Comparison of ENCODE assay signal across 13 cellular contexts in genomic region chr7:69967152-69967591, GRCh38.
A peak's percentile ranks its signal among the peaks of the same experiment; 100 is the strongest.
DNase-seq lines count a peak whose midpoint lies in the region; ATAC-seq and TF ChIP-seq lines count a peak whose summit lies in the region.
"Had no signal": no experiment of that assay in that cellular context is flagged by ENCODE, and none has a peak within 500 bp of the region (broad histone marks: within the 10 kb centered on the region; RNA-seq: fewer than 3 reads in every experiment).

No MANE protein-coding gene starts in this region.

- CTCF ChIA-PET in CD8-positive, alpha-beta T cell (lab: Charles Lee), result no interaction called here

- DNase-seq in MG63 (peak; percentile 13), left lung (peak in 1 of 2 donors; percentile 40), suprapubic skin (ENCODE audit: low spot score in 2 of 2) (no peak)
- no peak for DNase-seq in CD8-positive, alpha-beta T cell
- DNase-seq in stimulated activated CD4-positive, alpha-beta T cell treated with anti-CD3 and anti-CD28 coated beads, Interleukin-15, amount 100 ng/mL, for 24 hours, result no peak
- DNase-seq: CD4-positive, alpha-beta T cell; NCI-H2029; T-helper 17 cell had no signal

- no peaks in the 10 kb centered on the region for H3K9me3 Mint-ChIP-seq in CD8-positive, alpha-beta T cell
- H3K9me3 Mint-ChIP-seq: CD4-positive, alpha-beta T cell had no signal

- H3K4me1 ChIP-seq in endocrine pancreas (ENCODE audit: control insufficient read depth, insufficient read depth, low read length) (peaks cover 6% of the 10 kb centered on the region), left lung (peaks cover 9 to 11% of the 10 kb centered on the region in 2 donors), suprapubic skin (peaks cover 13% of the 10 kb centered on the region)
- H3K4me1 ChIP-seq in CD8-positive, alpha-beta T cell (ENCODE audit: insufficient read depth, low read length), result no peaks in the 10 kb centered on the region

- no peak overlapping the region for H3K4me3 Mint-ChIP-seq in CD8-positive, alpha-beta T cell
- H3K4me3 Mint-ChIP-seq: activated naive CD8-positive, alpha-beta T cell; CD4-positive, alpha-beta T cell; T-helper 17 cell had no signal

- peaks cover 10% of the 10 kb centered on the region for H3K4me1 Mint-ChIP-seq in CD8-positive, alpha-beta T cell (ENCODE audit: low read depth)
- H3K4me1 Mint-ChIP-seq: T-helper 17 cell had no signal

- WGBS in suprapubic skin, result 38% methylated on average over 3 of the region's 3 CpGs

- H3K27me3 ChIP-seq in MG63, result no peaks in the 10 kb centered on the region
- no peaks in the 10 kb centered on the region for H3K27me3 ChIP-seq in endocrine pancreas (ENCODE audit: control insufficient read depth, insufficient read depth, low read length)
- H3K27me3 ChIP-seq in left lung, result no peaks in the 10 kb centered on the region
- no peaks in the 10 kb centered on the region for H3K27me3 ChIP-seq in suprapubic skin
- no peaks in the 10 kb centered on the region for H3K27me3 ChIP-seq in CD8-positive, alpha-beta T cell (ENCODE audit: insufficient read depth, low read length)

- no peak overlapping the region for H3K27ac Mint-ChIP-seq in CD8-positive, alpha-beta T cell
- H3K27ac Mint-ChIP-seq: activated naive CD8-positive, alpha-beta T cell; CD4-positive, alpha-beta T cell; T-helper 17 cell had no signal

- no peak for TF ChIP-seq EP300 in suprapubic skin (IDR thresholded peaks at IDR 0.05)

- no peaks in the 10 kb centered on the region for H3K9me3 ChIP-seq in MG63
- H3K9me3 ChIP-seq in endocrine pancreas (ENCODE audit: control insufficient read depth, low read length), result no peaks in the 10 kb centered on the region
- no peaks in the 10 kb centered on the region for H3K9me3 ChIP-seq in left lung
- H3K9me3 ChIP-seq in suprapubic skin, result no peaks in the 10 kb centered on the region
- no peaks in the 10 kb centered on the region for H3K9me3 ChIP-seq in CD8-positive, alpha-beta T cell (ENCODE audit: low read length)
- H3K9me3 ChIP-seq: HAP-1 had no signal

- POLR2A ChIA-PET in CD8-positive, alpha-beta T cell (lab: Charles Lee), result no interaction called here

- ATAC-seq in left lung, result peak; percentile 73
- no peak for ATAC-seq in CD8-positive, alpha-beta T cell
- no peak for ATAC-seq in GM19467 (IDR thresholded peaks at IDR 0.05; ENCODE audit: unreplicated experiment)
- ATAC-seq in HG03521 (IDR thresholded peaks at IDR 0.05; ENCODE audit: unreplicated experiment), result no peak
- ATAC-seq: T-helper 17 cell had no signal

- no peak overlapping the region for H3K4me3 ChIP-seq in MG63
- H3K4me3 ChIP-seq in endocrine pancreas (ENCODE audit: control insufficient read depth, insufficient read depth, low read length), result peak overlapping the region; percentile 65
- H3K4me3 ChIP-seq in left lung, result no peak overlapping the region
- H3K4me3 ChIP-seq in suprapubic skin, result peak overlapping the region; percentile 9
- no peak overlapping the region for H3K4me3 ChIP-seq in CD8-positive, alpha-beta T cell (ENCODE audit: low read depth, low read length)
- H3K4me3 ChIP-seq: HAP-1 had no signal

- H3K9ac ChIP-seq in endocrine pancreas (ENCODE audit: control insufficient read depth, insufficient read depth, low read length), result no peak overlapping the region

- no peak for TF ChIP-seq CTCF in left lung (IDR thresholded peaks at IDR 0.05)
- TF ChIP-seq CTCF in suprapubic skin (IDR thresholded peaks at IDR 0.05), result no peak
- no peak for TF ChIP-seq CTCF in CD8-positive, alpha-beta T cell (IDR thresholded peaks at IDR 0.05)

- peaks cover 4% of the 10 kb centered on the region for H3K27me3 Mint-ChIP-seq in CD8-positive, alpha-beta T cell (ENCODE audit: low read depth)
- H3K27me3 Mint-ChIP-seq: CD4-positive, alpha-beta T cell had no signal

- intact Hi-C loops in left lung (cut with DNase I), result no loop called here
- intact Hi-C loops in CD8-positive, alpha-beta T cell (cut with DNase I, micrococcal nuclease), result no loop called here

- H3K36me3 Mint-ChIP-seq in CD8-positive, alpha-beta T cell, result no peaks in the 10 kb centered on the region
- H3K36me3 Mint-ChIP-seq: activated naive CD8-positive, alpha-beta T cell had no signal

- H3K27ac ChIP-seq in left lung, result no peak overlapping the region
- no peak overlapping the region for H3K27ac ChIP-seq in suprapubic skin
- no peak overlapping the region for H3K27ac ChIP-seq in CD8-positive, alpha-beta T cell (ENCODE audit: low read depth, low read length)

- H3K36me3 ChIP-seq in MG63, result no peaks in the 10 kb centered on the region
- H3K36me3 ChIP-seq in endocrine pancreas (ENCODE audit: control insufficient read depth, insufficient read depth, low read length), result no peaks in the 10 kb centered on the region
- H3K36me3 ChIP-seq in left lung, result no peaks in the 10 kb centered on the region
- no peaks in the 10 kb centered on the region for H3K36me3 ChIP-seq in suprapubic skin
- no peaks in the 10 kb centered on the region for H3K36me3 ChIP-seq in CD8-positive, alpha-beta T cell (ENCODE audit: insufficient read depth, low read length)
- H3K36me3 ChIP-seq: HAP-1 had no signal

- no peak for TF ChIP-seq POLR2A in suprapubic skin (IDR thresholded peaks at IDR 0.05)

Comparison
In these comparisons a context has a peak if more than half of its experiments do, and no peak if none do; other contexts are left out.
1. H3K4me3 ChIP-seq: peak in endocrine pancreas (single experiment) and suprapubic skin (single experiment); none in MG63 (single experiment), left lung (0 of 2) and CD8-positive, alpha-beta T cell (single experiment).